ENCODE assay signal across 1 cellular context in the genomic region with DNA sequence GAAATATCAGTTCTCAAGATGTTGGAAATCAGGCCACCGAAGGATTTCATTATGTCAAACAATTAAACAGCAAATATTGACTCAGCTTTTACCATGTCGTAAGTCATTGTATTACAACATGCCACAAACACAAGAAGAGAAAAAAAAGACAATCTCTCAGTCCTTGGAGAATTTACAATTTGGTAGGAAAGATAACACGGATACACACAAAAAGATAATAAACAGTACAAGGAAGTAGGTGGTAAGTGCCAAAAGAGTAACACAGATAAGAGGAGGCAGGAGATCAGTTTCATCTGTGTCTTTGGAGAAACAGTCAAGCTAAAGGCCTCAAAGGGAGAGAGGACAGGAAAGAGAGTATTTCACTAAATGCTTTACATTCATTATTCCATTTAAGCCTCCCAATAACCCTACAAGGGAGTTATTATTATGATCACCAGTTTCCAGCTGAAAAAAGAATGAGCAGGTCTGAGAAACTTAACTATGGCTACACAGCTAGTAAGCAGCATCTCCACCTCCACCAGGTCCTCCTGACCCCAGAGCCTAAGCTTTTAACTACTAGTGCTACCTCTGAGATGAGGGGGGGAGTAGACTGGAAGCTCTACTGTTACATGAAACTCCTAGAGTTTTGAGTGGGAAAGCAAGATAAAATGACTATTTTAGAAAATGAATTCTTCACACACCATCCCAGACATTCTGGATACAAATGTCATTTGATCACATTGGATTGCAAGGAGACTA.
TF ChIP-seq lines count a peak whose summit lies in the region.

No MANE protein-coding gene starts in this region.

TF ChIP-seq in K562, 482 proteins besides CTCF, POLR2A, EP300 and RAD21 (continued from another document and continues in another):
- TF ChIP-seq, protein P1, sequence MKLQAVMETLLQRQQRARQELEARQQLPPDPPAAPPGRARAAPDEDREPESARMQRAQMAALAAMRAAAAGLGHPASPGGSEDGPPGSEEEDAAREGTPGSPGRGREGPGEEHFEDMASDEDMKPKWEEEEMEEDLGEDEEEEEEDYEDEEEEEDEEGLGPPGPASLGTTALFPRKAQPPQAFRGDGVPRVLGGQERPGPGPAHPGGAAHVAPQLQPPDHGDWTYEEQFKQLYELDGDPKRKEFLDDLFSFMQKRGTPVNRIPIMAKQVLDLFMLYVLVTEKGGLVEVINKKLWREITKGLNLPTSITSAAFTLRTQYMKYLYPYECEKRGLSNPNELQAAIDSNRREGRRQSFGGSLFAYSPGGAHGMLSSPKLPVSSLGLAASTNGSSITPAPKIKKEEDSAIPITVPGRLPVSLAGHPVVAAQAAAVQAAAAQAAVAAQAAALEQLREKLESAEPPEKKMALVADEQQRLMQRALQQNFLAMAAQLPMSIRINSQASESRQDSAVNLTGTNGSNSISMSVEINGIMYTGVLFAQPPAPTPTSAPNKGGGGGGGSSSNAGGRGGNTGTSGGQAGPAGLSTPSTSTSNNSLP (IDR thresholded peaks at IDR 0.05; ENCODE audit: borderline replicate concordance, low read depth, low read length), result peak; percentile 77
- TF ChIP-seq RBM17 (IDR thresholded peaks at IDR 0.05; ENCODE audit: borderline replicate concordance, low read depth, low read length) (no peak), MED1 (CRISPR knock-in tag; IDR thresholded peaks at IDR 0.05; ENCODE audit: borderline replicate concordance) (no peak), SAFB2 (IDR thresholded peaks at IDR 0.05; ENCODE audit: borderline replicate concordance, low read depth, low read length, severe bottlenecking) (no peak), ZBTB2 (IDR thresholded peaks at IDR 0.05) (peak; percentile 81; the same call in 1 of the 2 replicates), PHTF2 (CRISPR knock-in tag; IDR thresholded peaks at IDR 0.05) (no peak), PHF21A (IDR thresholded peaks at IDR 0.05; ENCODE audit: borderline replicate concordance, low read depth) (no peak), ZNF282 (CRISPR knock-in tag; IDR thresholded peaks at IDR 0.05) (no peak), TRIM24 (IDR thresholded peaks at IDR 0.05) (peak; percentile 88 to 94), NR3C1 (CRISPR knock-in tag; IDR thresholded peaks at IDR 0.05) (no peak), SRSF3 (IDR thresholded peaks at IDR 0.05; ENCODE audit: insufficient read depth, low read length) (no peak), NONO (IDR thresholded peaks at IDR 0.05; ENCODE audit: low read depth in 2 of 2, low read length in 1 of 2) (no peak), THRAP3 (IDR thresholded peaks at IDR 0.05; ENCODE audit: borderline replicate concordance) (no peak), DMBX1 (CRISPR knock-in tag; IDR thresholded peaks at IDR 0.05; ENCODE audit: borderline replicate concordance) (0 out of 2 replicates have a peak, but pooled peaks have one; percentile 47), LARP7 (IDR thresholded peaks at IDR 0.05) (0 out of 2 replicates have a peak, but pooled peaks have one; percentile 22), HDAC3 (IDR thresholded peaks at IDR 0.05; ENCODE audit: borderline replicate concordance, partially characterized antibody) (peak; percentile 74), CBX1 (IDR thresholded peaks at IDR 0.05; ENCODE audit: low read depth) (no peak), ZNF609 (CRISPR knock-in tag; IDR thresholded peaks at IDR 0.05; ENCODE audit: borderline replicate concordance) (no peak), ZNF407 (IDR thresholded peaks at IDR 0.05; ENCODE audit: low read depth) (no peak), ZNF184 (CRISPR knock-in tag; IDR thresholded peaks at IDR 0.05) (no peak), CHD4 (IDR thresholded peaks at IDR 0.05; ENCODE audit: insufficient read depth, insufficient replicate concordance, low read depth, low read length, poor library complexity, severe bottlenecking) (no peak), ZNF140 (CRISPR knock-in tag; IDR thresholded peaks at IDR 0.05) (no peak), EZH2 (IDR thresholded peaks at IDR 0.05; ENCODE audit: borderline replicate concordance, low read depth, low read length) (no peak), MTA3 (IDR thresholded peaks at IDR 0.05; ENCODE audit: borderline replicate concordance) (peak; percentile 47; the same call in 1 of the 2 replicates), SNRNP70 (optimal IDR thresholded peaks at IDR 0.05; ENCODE audit: low read depth, low read length) (no peak), TARDBP (IDR thresholded peaks at IDR 0.05) (no peak), CBX2 (IDR thresholded peaks at IDR 0.05; ENCODE audit: insufficient read depth, low read length, poor library complexity, severe bottlenecking) (no peak), TAF1 (IDR thresholded peaks at IDR 0.05; ENCODE audit: control insufficient read depth, extremely low read depth, insufficient read depth, low read length, severe bottlenecking) (no peak), CBX8 (IDR thresholded peaks at IDR 0.05; ENCODE audit: borderline replicate concordance, extremely low read depth, low read depth, low read length, poor library complexity, severe bottlenecking) (no peak), FOXA1 (IDR thresholded peaks at IDR 0.05; ENCODE audit: borderline replicate concordance) (peak; percentile 88), HMG20B (CRISPR knock-in tag; IDR thresholded peaks at IDR 0.05) (no peak)
- TF ChIP-seq, protein P2, sequence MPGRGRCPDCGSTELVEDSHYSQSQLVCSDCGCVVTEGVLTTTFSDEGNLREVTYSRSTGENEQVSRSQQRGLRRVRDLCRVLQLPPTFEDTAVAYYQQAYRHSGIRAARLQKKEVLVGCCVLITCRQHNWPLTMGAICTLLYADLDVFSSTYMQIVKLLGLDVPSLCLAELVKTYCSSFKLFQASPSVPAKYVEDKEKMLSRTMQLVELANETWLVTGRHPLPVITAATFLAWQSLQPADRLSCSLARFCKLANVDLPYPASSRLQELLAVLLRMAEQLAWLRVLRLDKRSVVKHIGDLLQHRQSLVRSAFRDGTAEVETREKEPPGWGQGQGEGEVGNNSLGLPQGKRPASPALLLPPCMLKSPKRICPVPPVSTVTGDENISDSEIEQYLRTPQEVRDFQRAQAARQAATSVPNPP (IDR thresholded peaks at IDR 0.05; ENCODE audit: borderline replicate concordance, insufficient read depth, insufficient read length), result no peak
- TF ChIP-seq, protein P3, sequence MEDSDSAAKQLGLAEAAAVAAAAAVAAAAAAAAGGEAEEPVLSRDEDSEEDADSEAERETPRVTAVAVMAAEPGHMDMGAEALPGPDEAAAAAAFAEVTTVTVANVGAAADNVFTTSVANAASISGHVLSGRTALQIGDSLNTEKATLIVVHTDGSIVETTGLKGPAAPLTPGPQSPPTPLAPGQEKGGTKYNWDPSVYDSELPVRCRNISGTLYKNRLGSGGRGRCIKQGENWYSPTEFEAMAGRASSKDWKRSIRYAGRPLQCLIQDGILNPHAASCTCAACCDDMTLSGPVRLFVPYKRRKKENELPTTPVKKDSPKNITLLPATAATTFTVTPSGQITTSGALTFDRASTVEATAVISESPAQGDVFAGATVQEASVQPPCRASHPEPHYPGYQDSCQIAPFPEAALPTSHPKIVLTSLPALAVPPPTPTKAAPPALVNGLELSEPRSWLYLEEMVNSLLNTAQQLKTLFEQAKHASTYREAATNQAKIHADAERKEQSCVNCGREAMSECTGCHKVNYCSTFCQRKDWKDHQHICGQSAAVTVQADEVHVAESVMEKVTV (CRISPR knock-in tag; IDR thresholded peaks at IDR 0.05), result no peak
- TF ChIP-seq, protein P4, sequence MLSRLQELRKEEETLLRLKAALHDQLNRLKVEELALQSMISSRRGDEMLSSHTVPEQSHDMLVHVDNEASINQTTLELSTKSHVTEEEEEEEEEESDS (CRISPR knock-in tag; IDR thresholded peaks at IDR 0.05), result no peak
